ENCODE assay signal across 16 cellular contexts in the genomic region with DNA sequence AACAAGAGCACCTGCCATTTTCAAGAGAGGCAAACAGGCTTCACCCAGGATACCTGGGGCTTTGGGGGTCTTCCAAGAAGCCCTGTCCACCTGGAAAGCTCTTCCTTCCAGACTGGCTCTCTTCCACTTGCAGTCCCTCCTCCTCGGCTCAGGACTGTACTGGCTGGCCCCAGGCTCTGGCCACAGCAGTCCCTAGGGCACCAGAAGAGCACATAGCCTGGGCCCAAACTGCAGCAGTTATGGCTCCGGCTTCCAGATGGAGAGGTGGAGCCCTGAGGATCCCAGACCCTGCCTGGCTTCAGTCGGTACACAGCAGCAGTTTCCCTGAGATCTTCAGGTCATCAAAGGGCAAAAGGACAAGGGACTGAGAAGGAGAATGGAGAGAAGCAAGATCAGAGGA. TPM values are rescaled to one million over a fixed set of nuclear protein-coding genes. Genes with fewer than 3 reads are reported as not detected.
A peak's percentile ranks its signal among the peaks of the same experiment; 100 is the strongest.
DNase-seq lines count a peak whose midpoint lies in the region; ATAC-seq and TF ChIP-seq lines count a peak whose summit lies in the region.
"Had no signal": no experiment of that assay in that cellular context is flagged by ENCODE, and none has a peak within 500 bp of the region (broad histone marks: within the 10 kb centered on the region; RNA-seq: fewer than 3 reads in every experiment).

No MANE protein-coding gene starts in this region.

- H3K27me3 Mint-ChIP-seq in activated CD8-positive, alpha-beta T cell treated with anti-CD3 and anti-CD28 coated beads for 36 hours, result no peaks in the 10 kb centered on the region
- H3K27me3 Mint-ChIP-seq in activated CD8-positive, alpha-beta T cell treated with anti-CD3 and anti-CD28 coated beads, Interleukin-2, amount 10 ng/mL, durations not matched to agents 7 days and 5 days (ENCODE audit: low read depth), result no peaks in the 10 kb centered on the region
- peaks cover 3% of the 10 kb centered on the region for H3K27me3 Mint-ChIP-seq in brain
- H3K27me3 Mint-ChIP-seq in progenitor cell of endocrine pancreas, result no peaks in the 10 kb centered on the region

- H3K79me2 ChIP-seq in Karpas-422 (ENCODE audit: low read length), result peaks cover 30% of the 10 kb centered on the region

- peak overlapping the region; percentile 53 for H3K27ac ChIP-seq in Karpas-422 (ENCODE audit: low read length)
- no peak overlapping the region for H3K27ac ChIP-seq in foreskin keratinocyte
- H3K27ac ChIP-seq: testis had no signal

- no peak for DNase-seq in activated CD8-positive, alpha-beta T cell treated with anti-CD3 and anti-CD28 coated beads for 36 hours
- DNase-seq in activated CD8-positive, alpha-beta T cell treated with anti-CD3 and anti-CD28 coated beads, Interleukin-2, amount 10 ng/mL, durations not matched to agents 7 days and 5 days, result no peak
- DNase-seq in Karpas-422, result no peak
- DNase-seq in progenitor cell of endocrine pancreas (ENCODE audit: low spot score, unreplicated experiment), result no peak
- DNase-seq in ecto neural progenitor cell (ENCODE audit: low spot score), result no peak
- no peak for DNase-seq in foreskin keratinocyte
- no peak for DNase-seq in KBM-7
- DNase-seq: activated effector memory CD4-positive, alpha-beta T cell treated with Interleukin-2 at 50 U/mL for 16 hours; NCI-H187 treated with DMSO at 0.1 percent for 48 hours; retina; testis had no signal

- H3K4me3 Mint-ChIP-seq in activated CD8-positive, alpha-beta T cell treated with anti-CD3 and anti-CD28 coated beads for 36 hours, result no peak overlapping the region
- H3K4me3 Mint-ChIP-seq in activated CD8-positive, alpha-beta T cell treated with anti-CD3 and anti-CD28 coated beads, Interleukin-2, amount 10 ng/mL, durations not matched to agents 7 days and 5 days, result no peak overlapping the region
- H3K4me3 Mint-ChIP-seq in brain (peak overlapping the region; percentile 86 to 94 (median 90)), progenitor cell of endocrine pancreas (ENCODE audit: low read depth) (peak overlapping the region; percentile 77)

- H3K4me3 ChIP-seq in Karpas-422 (ENCODE audit: low read length), result no peak overlapping the region
- H3K4me3 ChIP-seq: testis had no signal

- peak overlapping the region; percentile 85 for H3K27ac Mint-ChIP-seq in activated CD8-positive, alpha-beta T cell treated with anti-CD3 and anti-CD28 coated beads for 36 hours
- H3K27ac Mint-ChIP-seq in activated CD8-positive, alpha-beta T cell treated with anti-CD3 and anti-CD28 coated beads, Interleukin-2, amount 10 ng/mL, durations not matched to agents 7 days and 5 days, result no peak overlapping the region
- H3K27ac Mint-ChIP-seq in brain (peak overlapping the region; percentile 96 to 99 (median 98)), progenitor cell of endocrine pancreas (no peak overlapping the region)

- in situ Hi-C loops in KBM-7 (cut with MboI; ENCODE audit: low pct_unique_long_range_greater_than_20kb, low sequenced_read_pairs), result no loop called here

- intact Hi-C loops in activated CD8-positive, alpha-beta T cell treated with anti-CD3 and anti-CD28 coated beads for 36 hours (cut with micrococcal nuclease), result no loop called here

- H3K9me3 Mint-ChIP-seq in activated CD8-positive, alpha-beta T cell treated with anti-CD3 and anti-CD28 coated beads for 36 hours, result no peaks in the 10 kb centered on the region
- H3K9me3 Mint-ChIP-seq in activated CD8-positive, alpha-beta T cell treated with anti-CD3 and anti-CD28 coated beads, Interleukin-2, amount 10 ng/mL, durations not matched to agents 7 days and 5 days (ENCODE audit: insufficient read depth), result no peaks in the 10 kb centered on the region
- H3K9me3 Mint-ChIP-seq in brain, result peaks cover 0 to 8% (median 0%) of the 10 kb centered on the region in 5 experiments
- H3K9me3 Mint-ChIP-seq in progenitor cell of endocrine pancreas (ENCODE audit: low read depth), result no peaks in the 10 kb centered on the region

- CTCF ChIA-PET in activated CD8-positive, alpha-beta T cell treated with anti-CD3 and anti-CD28 coated beads for 36 hours (lab: Charles Lee), result interaction anchor here (1.0 to 3.8 kb wide), 2 partner anchors 13 to 86 kb away, joined by 4 to 47 read pairs; a partner anchor contains a TSS
- CTCF ChIA-PET in activated CD8-positive, alpha-beta T cell treated with anti-CD3 and anti-CD28 coated beads, Interleukin-2, amount 10 ng/mL, durations not matched to agents 7 days and 5 days (lab: Charles Lee), result no interaction called here

- H3K36me3 Mint-ChIP-seq in activated CD8-positive, alpha-beta T cell treated with anti-CD3 and anti-CD28 coated beads for 36 hours (ENCODE audit: low read depth), result peaks cover 37% of the 10 kb centered on the region
- peaks cover 56% of the 10 kb centered on the region for H3K36me3 Mint-ChIP-seq in activated CD8-positive, alpha-beta T cell treated with anti-CD3 and anti-CD28 coated beads, Interleukin-2, amount 10 ng/mL, durations not matched to agents 7 days and 5 days (ENCODE audit: low read depth)
- H3K36me3 Mint-ChIP-seq in brain, result peaks cover 22% of the 10 kb centered on the region
- peaks cover 11% of the 10 kb centered on the region for H3K36me3 Mint-ChIP-seq in progenitor cell of endocrine pancreas (ENCODE audit: insufficient read depth)

- H3K4me1 Mint-ChIP-seq in activated CD8-positive, alpha-beta T cell treated with anti-CD3 and anti-CD28 coated beads for 36 hours (ENCODE audit: low read depth), result peaks cover 67% of the 10 kb centered on the region
- peaks cover 61% of the 10 kb centered on the region for H3K4me1 Mint-ChIP-seq in activated CD8-positive, alpha-beta T cell treated with anti-CD3 and anti-CD28 coated beads, Interleukin-2, amount 10 ng/mL, durations not matched to agents 7 days and 5 days (ENCODE audit: low read depth)
- H3K4me1 Mint-ChIP-seq in brain, result peaks cover 62% of the 10 kb centered on the region
- H3K4me1 Mint-ChIP-seq in progenitor cell of endocrine pancreas (ENCODE audit: low read depth), result peaks cover 29% of the 10 kb centered on the region

- H3K9me2 ChIP-seq in Karpas-422 (replicated peaks; ENCODE audit: insufficient read depth, low read length), result no peaks in the 10 kb centered on the region

- POLR2A ChIA-PET in activated CD8-positive, alpha-beta T cell treated with anti-CD3 and anti-CD28 coated beads for 36 hours (lab: Charles Lee), result interaction anchor here (17.2 kb wide), 1 partner anchor 14 kb away, joined by 486 read pairs; a partner anchor contains a TSS
- POLR2A ChIA-PET in activated CD8-positive, alpha-beta T cell treated with anti-CD3 and anti-CD28 coated beads, Interleukin-2, amount 10 ng/mL, durations not matched to agents 7 days and 5 days (lab: Charles Lee), result interaction anchor here (1.0 kb wide), 1 partner anchor 12 kb away, joined by 4 read pairs; a partner anchor contains a TSS

- H3K4me1 ChIP-seq in Karpas-422 (ENCODE audit: low read length), result peaks cover 76% of the 10 kb centered on the region
- H3K4me1 ChIP-seq in foreskin keratinocyte, result peaks cover 22% of the 10 kb centered on the region

- H3K9ac ChIP-seq in Karpas-422 (ENCODE audit: low read length), result peak overlapping the region; percentile 92

- no peaks in the 10 kb centered on the region for H3K9me3 ChIP-seq in Karpas-422 (ENCODE audit: low read length)
- H3K9me3 ChIP-seq: testis had no signal

- H3K36me3 ChIP-seq in Karpas-422 (ENCODE audit: insufficient read depth, low read length), result peaks cover 16% of the 10 kb centered on the region; the same call in 1 of the 2 replicates

- H3K27me3 ChIP-seq in Karpas-422 (ENCODE audit: low read length), result no peaks in the 10 kb centered on the region
- H3K27me3 ChIP-seq in foreskin keratinocyte, result no peaks in the 10 kb centered on the region
- H3K27me3 ChIP-seq: testis had no signal

- no peak overlapping the region for H3K4me2 ChIP-seq in Karpas-422 (ENCODE audit: low read depth, low read length, poor library complexity, severe bottlenecking)

- no peak for TF ChIP-seq CTCF in activated CD8-positive, alpha-beta T cell treated with anti-CD3 and anti-CD28 coated beads for 36 hours (IDR thresholded peaks at IDR 0.05)
- TF ChIP-seq CTCF in brain (conservative IDR thresholded peaks at IDR 0.05) (no peak), progenitor cell of endocrine pancreas (IDR thresholded peaks at IDR 0.05; ENCODE audit: unreplicated experiment) (no peak), foreskin keratinocyte (conservative IDR thresholded peaks at IDR 0.05) (no peak)

- no peak overlapping the region for H2AFZ ChIP-seq in Karpas-422 (ENCODE audit: low read length)

- ATAC-seq in activated CD8-positive, alpha-beta T cell treated with anti-CD3 and anti-CD28 coated beads for 36 hours, result no peak
- no peak for ATAC-seq in activated CD8-positive, alpha-beta T cell treated with anti-CD3 and anti-CD28 coated beads, Interleukin-2, amount 10 ng/mL, durations not matched to agents 7 days and 5 days
- ATAC-seq in foreskin keratinocyte, result no peak
- ATAC-seq: activated CD4-positive, CD25-positive, alpha-beta regulatory T cell treated with anti-CD3 and anti-CD28 coated beads, Interleukin-2, amount 50 U/mL, for 24 hours had no signal

- peaks cover 3% of the 10 kb centered on the region for H4K20me1 ChIP-seq in Karpas-422 (ENCODE audit: insufficient read depth, low read depth, low read length)

RNA-seq across cellular contexts. Expression of a gene that starts 1.6 kb away (rescaled TPM):
- 10 to 100 TPM; 15.4 to 16.7 TPM for total RNA-seq in activated CD8-positive, alpha-beta T cell treated with anti-CD3 and anti-CD28 coated beads for 36 hours
- total RNA-seq in activated CD8-positive, alpha-beta T cell treated with anti-CD3 and anti-CD28 coated beads, Interleukin-2, amount 10 ng/mL, durations not matched to agents 7 days and 5 days, result 10 to 100 TPM; 31.6 to 32.8 TPM
- total RNA-seq in Karpas-422 (2014; rRNA removed; shearing (Covaris generic); ENCODE audit: low replicate concordance), result 30.0 and 49.9 TPM in 2 replicates
- 68.7 TPM for polyA plus RNA-seq in brain (ENCODE audit: insufficient read depth, low read depth, low replicate concordance)
- 45.9 and 50.3 TPM in 2 replicates for total RNA-seq in progenitor cell of endocrine pancreas
- 76.7 and 77.0 TPM in 2 replicates for total RNA-seq in foreskin keratinocyte
- 72.9 and 79.6 TPM in 2 replicates for polyA plus RNA-seq in foreskin keratinocyte

RNA-seq across cellular contexts. Expression of a gene that starts 6.4 kb away (rescaled TPM):
- total RNA-seq in activated CD8-positive, alpha-beta T cell treated with anti-CD3 and anti-CD28 coated beads for 36 hours, result 10 to 100 TPM; 13.3 to 17.9 TPM
- 10 to 100 TPM; 14.1 to 16.9 TPM for total RNA-seq in activated CD8-positive, alpha-beta T cell treated with anti-CD3 and anti-CD28 coated beads, Interleukin-2, amount 10 ng/mL, durations not matched to agents 7 days and 5 days
- 22.2 and 26.1 TPM in 2 replicates for total RNA-seq in Karpas-422 (2014; rRNA removed; shearing (Covaris generic); ENCODE audit: low replicate concordance)
- polyA plus RNA-seq in brain (ENCODE audit: insufficient read depth, low read depth, low replicate concordance) (10.8 TPM), foreskin keratinocyte (16.9 and 18.7 TPM in 2 replicates)
- total RNA-seq in progenitor cell of endocrine pancreas (7.1 TPM in 2 replicates), foreskin keratinocyte (15.8 and 16.8 TPM in 2 replicates)

RNA-seq across cellular contexts. Expression of a gene that starts 11.3 kb away (rescaled TPM):
- under 1 TPM in 1 of 2 experiments, not detected in 1; 0.05 TPM for total RNA-seq in activated CD8-positive, alpha-beta T cell treated with anti-CD3 and anti-CD28 coated beads for 36 hours
- total RNA-seq in activated CD8-positive, alpha-beta T cell treated with anti-CD3 and anti-CD28 coated beads, Interleukin-2, amount 10 ng/mL, durations not matched to agents 7 days and 5 days, result not detected
- total RNA-seq in Karpas-422 (2014; rRNA removed; shearing (Covaris generic); ENCODE audit: low replicate concordance), result 0.04 and 0.18 TPM in 2 replicates
- polyA plus RNA-seq in brain (ENCODE audit: insufficient read depth, low read depth, low replicate concordance) (45.5 TPM), foreskin keratinocyte (0.01 TPM in 1 of 2 replicates, not detected in the other)
- total RNA-seq in progenitor cell of endocrine pancreas (3.5 and 4.7 TPM in 2 replicates), foreskin keratinocyte (under 0.01 TPM in 1 of 2 replicates, not detected in the other)
- total RNA-seq: fibroblast of villous mesenchyme, liver, M059J had no signal
- polyA plus RNA-seq: liver had no signal

RNA-seq across cellular contexts. Expression of a gene that starts 12.0 kb away (rescaled TPM):
- 1,000 to 10,000 TPM; 2,124 to 2,130 TPM for total RNA-seq in activated CD8-positive, alpha-beta T cell treated with anti-CD3 and anti-CD28 coated beads for 36 hours
- total RNA-seq in activated CD8-positive, alpha-beta T cell treated with anti-CD3 and anti-CD28 coated beads, Interleukin-2, amount 10 ng/mL, durations not matched to agents 7 days and 5 days, result 100 to 1,000 TPM; 741 to 755 TPM
- 474 and 539 TPM in 2 replicates for total RNA-seq in Karpas-422 (2014; rRNA removed; shearing (Covaris generic); ENCODE audit: low replicate concordance)
- polyA plus RNA-seq in brain (ENCODE audit: insufficient read depth, low read depth, low replicate concordance), result 1,424 TPM
- total RNA-seq in progenitor cell of endocrine pancreas, result 1,214 and 1,216 TPM in 2 replicates
- total RNA-seq in foreskin keratinocyte, result 1,007 and 1,222 TPM in 2 replicates
- polyA plus RNA-seq in foreskin keratinocyte, result 607 and 798 TPM in 2 replicates

RNA-seq across cellular contexts. Expression of a gene that starts 35.5 kb away (rescaled TPM):
- total RNA-seq in activated CD8-positive, alpha-beta T cell treated with anti-CD3 and anti-CD28 coated beads for 36 hours, result 10 to 100 TPM; 56.1 to 57.4 TPM
- 10 to 100 TPM; 49.2 to 53.4 TPM for total RNA-seq in activated CD8-positive, alpha-beta T cell treated with anti-CD3 and anti-CD28 coated beads, Interleukin-2, amount 10 ng/mL, durations not matched to agents 7 days and 5 days
- 26.9 and 29.3 TPM in 2 replicates for total RNA-seq in Karpas-422 (2014; rRNA removed; shearing (Covaris generic); ENCODE audit: low replicate concordance)
- polyA plus RNA-seq in brain (ENCODE audit: insufficient read depth, low read depth, low replicate concordance) (35.6 TPM), foreskin keratinocyte (42.1 and 50.9 TPM in 2 replicates)
- total RNA-seq in progenitor cell of endocrine pancreas (24.1 and 26.2 TPM in 2 replicates), foreskin keratinocyte (34.6 and 42.2 TPM in 2 replicates)

Comparison
In these comparisons a context has a peak if more than half of its experiments do, and no peak if none do; other contexts are left out.
1. H3K27ac Mint-ChIP-seq: peak in activated CD8-positive, alpha-beta T cell treated with anti-CD3 and anti-CD28 coated beads for 36 hours (single experiment) and brain (5 of 5); none in activated CD8-positive, alpha-beta T cell treated with anti-CD3 and anti-CD28 coated beads, Interleukin-2, amount 10 ng/mL, durations not matched to agents 7 days and 5 days (single experiment) and progenitor cell of endocrine pancreas (single experiment).
2. H3K4me3 Mint-ChIP-seq: peak in brain (5 of 5) and progenitor cell of endocrine pancreas (single experiment); none in activated CD8-positive, alpha-beta T cell treated with anti-CD3 and anti-CD28 coated beads for 36 hours (single experiment) and activated CD8-positive, alpha-beta T cell treated with anti-CD3 and anti-CD28 coated beads, Interleukin-2, amount 10 ng/mL, durations not matched to agents 7 days and 5 days (single experiment).